Comparison of ENCODE assay signal across 1 cellular context in the genomic region with DNA sequence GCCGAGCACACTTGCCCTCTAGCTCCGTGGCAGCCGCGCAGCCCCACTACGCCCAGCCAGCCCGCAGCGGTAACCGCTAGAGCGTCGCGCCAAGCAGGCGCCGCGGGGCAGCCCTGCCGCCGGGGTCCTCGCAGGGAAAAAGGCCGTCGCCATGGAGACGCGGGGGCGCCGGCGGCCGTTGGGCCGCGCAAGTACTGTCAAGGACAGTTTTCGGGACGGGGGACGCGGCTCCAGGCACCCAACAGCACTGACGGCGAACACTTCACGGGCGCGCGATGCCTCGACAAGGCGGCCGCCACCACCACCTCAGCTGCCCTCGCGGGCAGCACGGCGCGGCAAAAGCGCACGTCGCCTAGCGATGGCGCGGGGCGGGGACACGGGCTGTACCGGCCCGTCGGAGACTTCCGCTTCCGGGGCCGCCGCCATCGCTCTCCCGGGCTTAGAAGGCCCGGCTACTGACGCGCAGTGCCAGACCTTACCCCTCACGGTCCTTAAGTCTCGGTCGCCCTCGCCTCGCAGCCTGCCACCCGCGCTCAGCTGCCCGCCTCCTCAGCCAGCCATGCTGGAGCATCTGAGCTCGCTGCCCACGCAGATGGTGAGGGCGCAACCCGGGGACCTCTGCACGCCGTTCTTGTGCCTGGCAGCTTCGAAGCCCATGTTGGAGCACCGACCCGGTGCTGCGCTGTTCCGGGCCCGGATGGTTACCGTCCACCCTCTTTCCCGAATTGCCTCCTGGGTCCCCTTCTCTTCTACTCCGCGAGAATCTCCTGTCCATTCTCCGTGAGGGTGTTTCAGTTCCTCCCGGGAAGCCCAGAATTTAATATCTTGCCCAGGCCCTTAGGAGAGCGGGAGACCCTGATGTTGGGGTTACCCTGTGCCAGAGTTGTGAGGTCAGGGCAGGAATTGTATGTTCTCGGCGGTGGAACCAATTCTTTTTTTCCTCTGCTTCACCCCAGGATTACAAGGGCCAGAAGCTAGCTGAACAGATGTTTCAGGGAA.
TF ChIP-seq lines count a peak whose summit lies in the region.

A gene with protein sequence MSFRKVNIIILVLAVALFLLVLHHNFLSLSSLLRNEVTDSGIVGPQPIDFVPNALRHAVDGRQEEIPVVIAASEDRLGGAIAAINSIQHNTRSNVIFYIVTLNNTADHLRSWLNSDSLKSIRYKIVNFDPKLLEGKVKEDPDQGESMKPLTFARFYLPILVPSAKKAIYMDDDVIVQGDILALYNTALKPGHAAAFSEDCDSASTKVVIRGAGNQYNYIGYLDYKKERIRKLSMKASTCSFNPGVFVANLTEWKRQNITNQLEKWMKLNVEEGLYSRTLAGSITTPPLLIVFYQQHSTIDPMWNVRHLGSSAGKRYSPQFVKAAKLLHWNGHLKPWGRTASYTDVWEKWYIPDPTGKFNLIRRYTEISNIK (minus strand): TSS at position 104 of the 999 bp plus-strand sequence. CDS start 5,331 bp downstream, outside the sequence.
A gene (plus strand): TSS at position 419 of the 999 bp plus-strand sequence. CDS start 141 bp downstream, at position 560.

TF ChIP-seq in HEK293, 187 proteins besides CTCF, POLR2A, EP300 and RAD21 (continued from another document and continues in another):
- TF ChIP-seq, protein P1, sequence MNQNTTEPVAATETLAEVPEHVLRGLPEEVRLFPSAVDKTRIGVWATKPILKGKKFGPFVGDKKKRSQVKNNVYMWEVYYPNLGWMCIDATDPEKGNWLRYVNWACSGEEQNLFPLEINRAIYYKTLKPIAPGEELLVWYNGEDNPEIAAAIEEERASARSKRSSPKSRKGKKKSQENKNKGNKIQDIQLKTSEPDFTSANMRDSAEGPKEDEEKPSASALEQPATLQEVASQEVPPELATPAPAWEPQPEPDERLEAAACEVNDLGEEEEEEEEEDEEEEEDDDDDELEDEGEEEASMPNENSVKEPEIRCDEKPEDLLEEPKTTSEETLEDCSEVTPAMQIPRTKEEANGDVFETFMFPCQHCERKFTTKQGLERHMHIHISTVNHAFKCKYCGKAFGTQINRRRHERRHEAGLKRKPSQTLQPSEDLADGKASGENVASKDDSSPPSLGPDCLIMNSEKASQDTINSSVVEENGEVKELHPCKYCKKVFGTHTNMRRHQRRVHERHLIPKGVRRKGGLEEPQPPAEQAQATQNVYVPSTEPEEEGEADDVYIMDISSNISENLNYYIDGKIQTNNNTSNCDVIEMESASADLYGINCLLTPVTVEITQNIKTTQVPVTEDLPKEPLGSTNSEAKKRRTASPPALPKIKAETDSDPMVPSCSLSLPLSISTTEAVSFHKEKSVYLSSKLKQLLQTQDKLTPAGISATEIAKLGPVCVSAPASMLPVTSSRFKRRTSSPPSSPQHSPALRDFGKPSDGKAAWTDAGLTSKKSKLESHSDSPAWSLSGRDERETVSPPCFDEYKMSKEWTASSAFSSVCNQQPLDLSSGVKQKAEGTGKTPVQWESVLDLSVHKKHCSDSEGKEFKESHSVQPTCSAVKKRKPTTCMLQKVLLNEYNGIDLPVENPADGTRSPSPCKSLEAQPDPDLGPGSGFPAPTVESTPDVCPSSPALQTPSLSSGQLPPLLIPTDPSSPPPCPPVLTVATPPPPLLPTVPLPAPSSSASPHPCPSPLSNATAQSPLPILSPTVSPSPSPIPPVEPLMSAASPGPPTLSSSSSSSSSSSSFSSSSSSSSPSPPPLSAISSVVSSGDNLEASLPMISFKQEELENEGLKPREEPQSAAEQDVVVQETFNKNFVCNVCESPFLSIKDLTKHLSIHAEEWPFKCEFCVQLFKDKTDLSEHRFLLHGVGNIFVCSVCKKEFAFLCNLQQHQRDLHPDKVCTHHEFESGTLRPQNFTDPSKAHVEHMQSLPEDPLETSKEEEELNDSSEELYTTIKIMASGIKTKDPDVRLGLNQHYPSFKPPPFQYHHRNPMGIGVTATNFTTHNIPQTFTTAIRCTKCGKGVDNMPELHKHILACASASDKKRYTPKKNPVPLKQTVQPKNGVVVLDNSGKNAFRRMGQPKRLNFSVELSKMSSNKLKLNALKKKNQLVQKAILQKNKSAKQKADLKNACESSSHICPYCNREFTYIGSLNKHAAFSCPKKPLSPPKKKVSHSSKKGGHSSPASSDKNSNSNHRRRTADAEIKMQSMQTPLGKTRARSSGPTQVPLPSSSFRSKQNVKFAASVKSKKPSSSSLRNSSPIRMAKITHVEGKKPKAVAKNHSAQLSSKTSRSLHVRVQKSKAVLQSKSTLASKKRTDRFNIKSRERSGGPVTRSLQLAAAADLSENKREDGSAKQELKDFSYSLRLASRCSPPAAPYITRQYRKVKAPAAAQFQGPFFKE (tag by site-specific recombination; IDR thresholded peaks at IDR 0.05; ENCODE audit: borderline replicate concordance), result no peak
- TF ChIP-seq ZNF140 (tag by site-specific recombination; IDR thresholded peaks at IDR 0.05), result no peak
- peak; percentile 88 for TF ChIP-seq SP2 (tag by site-specific recombination; IDR thresholded peaks at IDR 0.05)
- no peak for TF ChIP-seq ZNF324 (tag by site-specific recombination; IDR thresholded peaks at IDR 0.05)
- TF ChIP-seq ZNF37A (tag by site-specific recombination; IDR thresholded peaks at IDR 0.05), result no peak
- peak; percentile 69 for TF ChIP-seq ZNF501 (tag by site-specific recombination; IDR thresholded peaks at IDR 0.05)
- TF ChIP-seq ZXDB (tag by site-specific recombination; IDR thresholded peaks at IDR 0.05), result peak; percentile 77
- peak; percentile 93 for TF ChIP-seq ZNF335 (tag by site-specific recombination; conservative IDR thresholded peaks at IDR 0.05)
- TF ChIP-seq SP7 (tag by site-specific recombination; IDR thresholded peaks at IDR 0.05), result peak; percentile 66
- no peak for TF ChIP-seq ZNF354C (tag by site-specific recombination; IDR thresholded peaks at IDR 0.05; ENCODE audit: borderline replicate concordance, low read depth)
- no peak for TF ChIP-seq IKZF3 (tag by site-specific recombination; IDR thresholded peaks at IDR 0.05)
- TF ChIP-seq ZBTB7A (tag by site-specific recombination; IDR thresholded peaks at IDR 0.05; ENCODE audit: low read depth), result no peak
- TF ChIP-seq, protein P2, sequence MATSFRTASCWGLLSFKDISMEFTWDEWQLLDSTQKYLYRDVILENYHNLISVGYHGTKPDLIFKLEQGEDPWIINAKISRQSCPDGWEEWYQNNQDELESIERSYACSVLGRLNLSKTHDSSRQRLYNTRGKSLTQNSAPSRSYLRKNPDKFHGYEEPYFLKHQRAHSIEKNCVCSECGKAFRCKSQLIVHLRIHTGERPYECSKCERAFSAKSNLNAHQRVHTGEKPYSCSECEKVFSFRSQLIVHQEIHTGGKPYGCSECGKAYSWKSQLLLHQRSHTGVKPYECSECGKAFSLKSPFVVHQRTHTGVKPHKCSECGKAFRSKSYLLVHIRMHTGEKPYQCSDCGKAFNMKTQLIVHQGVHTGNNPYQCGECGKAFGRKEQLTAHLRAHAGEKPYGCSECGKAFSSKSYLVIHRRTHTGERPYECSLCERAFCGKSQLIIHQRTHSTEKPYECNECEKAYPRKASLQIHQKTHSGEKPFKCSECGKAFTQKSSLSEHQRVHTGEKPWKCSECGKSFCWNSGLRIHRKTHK (tag by site-specific recombination; IDR thresholded peaks at IDR 0.05), result no peak
- TF ChIP-seq ZNF138 (tag by site-specific recombination; IDR thresholded peaks at IDR 0.05; ENCODE audit: borderline replicate concordance), result no peak
- TF ChIP-seq, protein P3, sequence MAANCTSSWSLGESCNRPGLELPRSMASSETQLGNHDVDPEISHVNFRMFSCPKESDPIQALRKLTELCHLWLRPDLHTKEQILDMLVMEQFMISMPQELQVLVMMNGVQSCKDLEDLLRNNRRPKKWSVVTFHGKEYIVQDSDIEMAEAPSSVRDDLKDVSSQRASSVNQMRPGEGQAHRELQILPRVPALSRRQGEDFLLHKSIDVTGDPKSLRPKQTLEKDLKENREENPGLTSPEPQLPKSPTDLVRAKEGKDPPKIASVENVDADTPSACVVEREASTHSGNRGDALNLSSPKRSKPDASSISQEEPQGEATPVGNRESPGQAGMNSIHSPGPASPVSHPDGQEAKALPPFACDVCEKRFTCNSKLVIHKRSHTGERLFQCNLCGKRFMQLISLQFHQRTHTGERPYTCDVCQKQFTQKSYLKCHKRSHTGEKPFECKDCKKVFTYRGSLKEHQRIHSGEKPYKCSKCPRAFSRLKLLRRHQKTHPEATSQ (tag by site-specific recombination; IDR thresholded peaks at IDR 0.05), result no peak
- TF ChIP-seq, protein P4, sequence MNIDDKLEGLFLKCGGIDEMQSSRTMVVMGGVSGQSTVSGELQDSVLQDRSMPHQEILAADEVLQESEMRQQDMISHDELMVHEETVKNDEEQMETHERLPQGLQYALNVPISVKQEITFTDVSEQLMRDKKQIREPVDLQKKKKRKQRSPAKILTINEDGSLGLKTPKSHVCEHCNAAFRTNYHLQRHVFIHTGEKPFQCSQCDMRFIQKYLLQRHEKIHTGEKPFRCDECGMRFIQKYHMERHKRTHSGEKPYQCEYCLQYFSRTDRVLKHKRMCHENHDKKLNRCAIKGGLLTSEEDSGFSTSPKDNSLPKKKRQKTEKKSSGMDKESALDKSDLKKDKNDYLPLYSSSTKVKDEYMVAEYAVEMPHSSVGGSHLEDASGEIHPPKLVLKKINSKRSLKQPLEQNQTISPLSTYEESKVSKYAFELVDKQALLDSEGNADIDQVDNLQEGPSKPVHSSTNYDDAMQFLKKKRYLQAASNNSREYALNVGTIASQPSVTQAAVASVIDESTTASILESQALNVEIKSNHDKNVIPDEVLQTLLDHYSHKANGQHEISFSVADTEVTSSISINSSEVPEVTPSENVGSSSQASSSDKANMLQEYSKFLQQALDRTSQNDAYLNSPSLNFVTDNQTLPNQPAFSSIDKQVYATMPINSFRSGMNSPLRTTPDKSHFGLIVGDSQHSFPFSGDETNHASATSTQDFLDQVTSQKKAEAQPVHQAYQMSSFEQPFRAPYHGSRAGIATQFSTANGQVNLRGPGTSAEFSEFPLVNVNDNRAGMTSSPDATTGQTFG (tag by site-specific recombination; IDR thresholded peaks at IDR 0.05; ENCODE audit: borderline replicate concordance), result no peak
- TF ChIP-seq, protein P5, sequence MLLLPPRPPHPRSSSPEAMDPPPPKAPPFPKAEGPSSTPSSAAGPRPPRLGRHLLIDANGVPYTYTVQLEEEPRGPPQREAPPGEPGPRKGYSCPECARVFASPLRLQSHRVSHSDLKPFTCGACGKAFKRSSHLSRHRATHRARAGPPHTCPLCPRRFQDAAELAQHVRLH (tag by site-specific recombination; IDR thresholded peaks at IDR 0.05), result 0 out of 2 replicates have a peak, but pooled peaks have one; percentile 9
- TF ChIP-seq GLIS1 (tag by site-specific recombination; IDR thresholded peaks at IDR 0.05), result no peak
- TF ChIP-seq, protein P6, sequence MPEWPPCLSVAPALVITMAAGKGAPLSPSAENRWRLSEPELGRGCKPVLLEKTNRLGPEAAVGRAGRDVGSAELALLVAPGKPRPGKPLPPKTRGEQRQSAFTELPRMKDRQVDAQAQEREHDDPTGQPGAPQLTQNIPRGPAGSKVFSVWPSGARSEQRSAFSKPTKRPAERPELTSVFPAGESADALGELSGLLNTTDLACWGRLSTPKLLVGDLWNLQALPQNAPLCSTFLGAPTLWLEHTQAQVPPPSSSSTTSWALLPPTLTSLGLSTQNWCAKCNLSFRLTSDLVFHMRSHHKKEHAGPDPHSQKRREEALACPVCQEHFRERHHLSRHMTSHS (tag by site-specific recombination; IDR thresholded peaks at IDR 0.05), result no peak
- TF ChIP-seq, protein P7, sequence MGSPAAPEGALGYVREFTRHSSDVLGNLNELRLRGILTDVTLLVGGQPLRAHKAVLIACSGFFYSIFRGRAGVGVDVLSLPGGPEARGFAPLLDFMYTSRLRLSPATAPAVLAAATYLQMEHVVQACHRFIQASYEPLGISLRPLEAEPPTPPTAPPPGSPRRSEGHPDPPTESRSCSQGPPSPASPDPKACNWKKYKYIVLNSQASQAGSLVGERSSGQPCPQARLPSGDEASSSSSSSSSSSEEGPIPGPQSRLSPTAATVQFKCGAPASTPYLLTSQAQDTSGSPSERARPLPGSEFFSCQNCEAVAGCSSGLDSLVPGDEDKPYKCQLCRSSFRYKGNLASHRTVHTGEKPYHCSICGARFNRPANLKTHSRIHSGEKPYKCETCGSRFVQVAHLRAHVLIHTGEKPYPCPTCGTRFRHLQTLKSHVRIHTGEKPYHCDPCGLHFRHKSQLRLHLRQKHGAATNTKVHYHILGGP (tag by site-specific recombination; IDR thresholded peaks at IDR 0.05), result no peak
- no peak for TF ChIP-seq ZNF23 (tag by site-specific recombination; IDR thresholded peaks at IDR 0.05; ENCODE audit: borderline replicate concordance)
- TF ChIP-seq KLF9 (tag by site-specific recombination; IDR thresholded peaks at IDR 0.05; ENCODE audit: low read depth), result peak; percentile 57
- TF ChIP-seq KLF1 (tag by site-specific recombination; IDR thresholded peaks at IDR 0.05), result 0 out of 2 replicates have a peak, but pooled peaks have one; percentile 8
- TF ChIP-seq, protein P8, sequence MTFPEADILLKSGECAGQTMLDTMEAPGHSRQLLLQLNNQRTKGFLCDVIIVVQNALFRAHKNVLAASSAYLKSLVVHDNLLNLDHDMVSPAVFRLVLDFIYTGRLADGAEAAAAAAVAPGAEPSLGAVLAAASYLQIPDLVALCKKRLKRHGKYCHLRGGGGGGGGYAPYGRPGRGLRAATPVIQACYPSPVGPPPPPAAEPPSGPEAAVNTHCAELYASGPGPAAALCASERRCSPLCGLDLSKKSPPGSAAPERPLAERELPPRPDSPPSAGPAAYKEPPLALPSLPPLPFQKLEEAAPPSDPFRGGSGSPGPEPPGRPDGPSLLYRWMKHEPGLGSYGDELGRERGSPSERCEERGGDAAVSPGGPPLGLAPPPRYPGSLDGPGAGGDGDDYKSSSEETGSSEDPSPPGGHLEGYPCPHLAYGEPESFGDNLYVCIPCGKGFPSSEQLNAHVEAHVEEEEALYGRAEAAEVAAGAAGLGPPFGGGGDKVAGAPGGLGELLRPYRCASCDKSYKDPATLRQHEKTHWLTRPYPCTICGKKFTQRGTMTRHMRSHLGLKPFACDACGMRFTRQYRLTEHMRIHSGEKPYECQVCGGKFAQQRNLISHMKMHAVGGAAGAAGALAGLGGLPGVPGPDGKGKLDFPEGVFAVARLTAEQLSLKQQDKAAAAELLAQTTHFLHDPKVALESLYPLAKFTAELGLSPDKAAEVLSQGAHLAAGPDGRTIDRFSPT (tag by site-specific recombination; IDR thresholded peaks at IDR 0.05), result no peak
- peak; percentile 90 for TF ChIP-seq YY2 (tag by site-specific recombination; IDR thresholded peaks at IDR 0.05)
- TF ChIP-seq, protein P9, sequence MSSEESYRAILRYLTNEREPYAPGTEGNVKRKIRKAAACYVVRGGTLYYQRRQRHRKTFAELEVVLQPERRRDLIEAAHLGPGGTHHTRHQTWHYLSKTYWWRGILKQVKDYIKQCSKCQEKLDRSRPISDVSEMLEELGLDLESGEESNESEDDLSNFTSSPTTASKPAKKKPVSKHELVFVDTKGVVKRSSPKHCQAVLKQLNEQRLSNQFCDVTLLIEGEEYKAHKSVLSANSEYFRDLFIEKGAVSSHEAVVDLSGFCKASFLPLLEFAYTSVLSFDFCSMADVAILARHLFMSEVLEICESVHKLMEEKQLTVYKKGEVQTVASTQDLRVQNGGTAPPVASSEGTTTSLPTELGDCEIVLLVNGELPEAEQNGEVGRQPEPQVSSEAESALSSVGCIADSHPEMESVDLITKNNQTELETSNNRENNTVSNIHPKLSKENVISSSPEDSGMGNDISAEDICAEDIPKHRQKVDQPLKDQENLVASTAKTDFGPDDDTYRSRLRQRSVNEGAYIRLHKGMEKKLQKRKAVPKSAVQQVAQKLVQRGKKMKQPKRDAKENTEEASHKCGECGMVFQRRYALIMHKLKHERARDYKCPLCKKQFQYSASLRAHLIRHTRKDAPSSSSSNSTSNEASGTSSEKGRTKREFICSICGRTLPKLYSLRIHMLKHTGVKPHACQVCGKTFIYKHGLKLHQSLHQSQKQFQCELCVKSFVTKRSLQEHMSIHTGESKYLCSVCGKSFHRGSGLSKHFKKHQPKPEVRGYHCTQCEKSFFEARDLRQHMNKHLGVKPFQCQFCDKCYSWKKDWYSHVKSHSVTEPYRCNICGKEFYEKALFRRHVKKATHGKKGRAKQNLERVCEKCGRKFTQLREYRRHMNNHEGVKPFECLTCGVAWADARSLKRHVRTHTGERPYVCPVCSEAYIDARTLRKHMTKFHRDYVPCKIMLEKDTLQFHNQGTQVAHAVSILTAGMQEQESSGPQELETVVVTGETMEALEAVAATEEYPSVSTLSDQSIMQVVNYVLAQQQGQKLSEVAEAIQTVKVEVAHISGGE (tag by site-specific recombination; conservative IDR thresholded peaks at IDR 0.05; ENCODE audit: low read depth), result peak; percentile 97
